ENCODE assay signal across 15 cellular contexts in genomic region chr9:92350129-92350739, GRCh38. TPM values are rescaled to one million over a fixed set of nuclear protein-coding genes. Genes with fewer than 3 reads are reported as not detected.
A peak's percentile ranks its signal among the peaks of the same experiment; 100 is the strongest.
DNase-seq lines count a peak whose midpoint lies in the region; ATAC-seq and TF ChIP-seq lines count a peak whose summit lies in the region.
"Had no signal": no experiment of that assay in that cellular context is flagged by ENCODE, and none has a peak within 500 bp of the region (broad histone marks: within the 10 kb centered on the region; RNA-seq: fewer than 3 reads in every experiment).

No MANE protein-coding gene starts in this region.

- H4K5ac ChIP-seq in mesendoderm (ENCODE audit: low read length): no peak overlapping the region

- no peaks in the 10 kb centered on the region for H3K79me2 ChIP-seq in hepatocyte
- H3K79me2 ChIP-seq in mesendoderm (ENCODE audit: control insufficient read depth, insufficient read depth, low read length): no peaks in the 10 kb centered on the region

- ATAC-seq in GM18511 (IDR thresholded peaks at IDR 0.05; ENCODE audit: unreplicated experiment) (no peak), HG02571 (IDR thresholded peaks at IDR 0.05; ENCODE audit: unreplicated experiment) (no peak)
- ATAC-seq: PC-3, T-helper 17 cell had no signal

- no peak overlapping the region for H2AFZ ChIP-seq in hepatocyte

- H3K79me1 ChIP-seq in mesendoderm (ENCODE audit: low read length): no peaks in the 10 kb centered on the region

- no peak overlapping the region for H3K4me3 ChIP-seq in AG10803 (ENCODE audit: low read length)
- H3K4me3 ChIP-seq in cardiac fibroblast (replicated peaks in 1 of 2; ENCODE audit: low read depth in 2 of 2, low read length in 2 of 2): no peak overlapping the region
- H3K4me3 ChIP-seq in hepatocyte: no peak overlapping the region
- H3K4me3 ChIP-seq in skeletal muscle satellite cell (ENCODE audit: low read length): no peak overlapping the region
- no peak overlapping the region for H3K4me3 ChIP-seq in mesendoderm (ENCODE audit: low read length)
- H3K4me3 ChIP-seq: BLaER1 had no signal

- no peak overlapping the region for H3K56ac ChIP-seq in mesendoderm (ENCODE audit: low read length)

- H3K27ac ChIP-seq in hepatocyte (peak overlapping the region; percentile 86), mesendoderm (ENCODE audit: low read depth, low read length) (no peak overlapping the region)
- H3K27ac ChIP-seq: BLaER1 had no signal

- TF ChIP-seq CTCF in AG10803 (conservative IDR thresholded peaks at IDR 0.05; ENCODE audit: low read length) (no peak), cardiac fibroblast (IDR thresholded peaks at IDR 0.05; ENCODE audit: low read depth, low read length) (no peak), hepatocyte (IDR thresholded peaks at IDR 0.05; ENCODE audit: poor library complexity) (no peak)

- H4K8ac ChIP-seq in mesendoderm (ENCODE audit: low read depth, low read length): no peak overlapping the region

- WGBS in hepatocyte (ENCODE audit: low lambda C conversion rate, missing lambda C conversion rate): 58% methylated on average over 5 of the region's 5 CpGs
- no CpG with 5 or more reads among the region's 5 CpGs for WGBS in mesendoderm (ENCODE audit: extremely low coverage, insufficient coverage, low lambda C conversion rate)

- H3K36me3 ChIP-seq in hepatocyte (replicated peaks; ENCODE audit: insufficient read depth, low read depth): no peaks in the 10 kb centered on the region
- H3K36me3 ChIP-seq in skeletal muscle satellite cell (ENCODE audit: insufficient read depth, low read length): no peaks in the 10 kb centered on the region
- H3K36me3 ChIP-seq in mesendoderm (ENCODE audit: control insufficient read depth, insufficient read depth, low read length): no peaks in the 10 kb centered on the region

- H2AK5ac ChIP-seq in mesendoderm (ENCODE audit: low read length): no peak overlapping the region

- no peaks in the 10 kb centered on the region for H4K20me1 ChIP-seq in hepatocyte (ENCODE audit: insufficient read depth, poor library complexity, severe bottlenecking)
- H4K20me1 ChIP-seq: BLaER1 had no signal

- H3K4me2 ChIP-seq in hepatocyte: peak overlapping the region; percentile 4
- peak overlapping the region; percentile 55 for H3K4me2 ChIP-seq in skeletal muscle satellite cell (ENCODE audit: low read length)
- no peak overlapping the region for H3K4me2 ChIP-seq in mesendoderm (ENCODE audit: low read length)
- H3K4me2 ChIP-seq: BLaER1 had no signal

- H2BK5ac ChIP-seq in mesendoderm (ENCODE audit: low read length): no peak overlapping the region

- no peak overlapping the region for H2BK120ac ChIP-seq in mesendoderm (ENCODE audit: low read depth, low read length)

- H2BK15ac ChIP-seq in mesendoderm (replicated peaks; ENCODE audit: low read depth): no peak overlapping the region

- no peak overlapping the region for H3K23ac ChIP-seq in mesendoderm (ENCODE audit: low read length)

- H3K4me1 ChIP-seq in hepatocyte (ENCODE audit: insufficient read depth) (peaks cover 10% of the 10 kb centered on the region), skeletal muscle satellite cell (ENCODE audit: control insufficient read depth, insufficient read depth, low read length) (peaks cover 14% of the 10 kb centered on the region), mesendoderm (ENCODE audit: control insufficient read depth, low read depth, low read length) (no peaks in the 10 kb centered on the region)
- H3K4me1 ChIP-seq: BLaER1 had no signal

- DNase-seq in AG10803 (ENCODE audit: low read depth): peak; percentile 79
- DNase-seq in cardiac fibroblast (ENCODE audit: low read depth in 2 of 2): peak; percentile 36 to 77
- peak; percentile 17 for DNase-seq in hepatocyte (ENCODE audit: low spot score)
- no peak for DNase-seq in hippocampal formation (lab: John Stamatoyannopoulos, UW)
- no peak for DNase-seq in mesendoderm
- DNase-seq: activated CD4-positive, alpha-beta memory T cell treated with anti-CD3 and anti-CD28 coated beads for 36 hours; activated naive CD4-positive, alpha-beta T cell treated with anti-CD3 and anti-CD28 coated beads, Interleukin-2, amount 10 ng/mL, durations not matched to agents 7 days and 5 days; effector CD8-positive, alpha-beta T cell; nucleus accumbens; PC-3; T-helper 17 cell had no signal

- no peak overlapping the region for H3K4ac ChIP-seq in mesendoderm (ENCODE audit: low read depth, low read length)

- H3K9ac ChIP-seq in skeletal muscle satellite cell (ENCODE audit: low read depth, low read length) (peak overlapping the region; percentile 21), mesendoderm (ENCODE audit: low read length) (no peak overlapping the region)
- H3K9ac ChIP-seq: BLaER1 had no signal

- H3K9me3 ChIP-seq in hepatocyte (ENCODE audit: low read depth): no peaks in the 10 kb centered on the region
- H3K9me3 ChIP-seq in skeletal muscle satellite cell (replicated peaks; ENCODE audit: low read length): no peaks in the 10 kb centered on the region

- H3K27me3 ChIP-seq in hepatocyte: no peaks in the 10 kb centered on the region
- no peaks in the 10 kb centered on the region for H3K27me3 ChIP-seq in skeletal muscle satellite cell (ENCODE audit: control insufficient read depth, insufficient read depth, low read length)
- H3K27me3 ChIP-seq in mesendoderm (ENCODE audit: insufficient read depth, low read length, poor library complexity): no peaks in the 10 kb centered on the region
- H3K27me3 ChIP-seq: BLaER1 had no signal

- no peaks in the 10 kb centered on the region for H3K9me2 ChIP-seq in hepatocyte (replicated peaks; ENCODE audit: insufficient read depth)

- H3K18ac ChIP-seq in mesendoderm (ENCODE audit: low read length): no peak overlapping the region

RNA-seq across cellular contexts. Expression of gene CENPP, which starts 24.5 kb away (rescaled TPM):
- 2.0 and 5.9 TPM in 2 replicates for total RNA-seq in hepatocyte
- 2.8 and 5.1 TPM in 2 replicates for polyA plus RNA-seq in hepatocyte
- total RNA-seq in skeletal muscle satellite cell (2012; rRNA removed): 4.2 and 6.1 TPM in 2 replicates
- 11.8 TPM for polyA plus RNA-seq in mesendoderm (2013, experiment 1 of 2)
- 11.4 TPM for polyA plus RNA-seq in mesendoderm (2013, experiment 2 of 2)

RNA-seq across cellular contexts. Expression of gene NOL8, which starts 25.1 kb away (rescaled TPM):
- 17.3 and 28.9 TPM in 2 replicates for total RNA-seq in hepatocyte
- polyA plus RNA-seq in hepatocyte: 17.5 and 25.6 TPM in 2 replicates
- total RNA-seq in skeletal muscle satellite cell (2012; rRNA removed): 21.8 and 29.2 TPM in 2 replicates
- 35.0 TPM for polyA plus RNA-seq in mesendoderm (2013, experiment 1 of 2)
- polyA plus RNA-seq in mesendoderm (2013, experiment 2 of 2): 35.1 TPM

RNA-seq across cellular contexts. Expression of gene OGN, which starts 54.1 kb away (rescaled TPM):
- total RNA-seq in hepatocyte: 43.5 and 56.6 TPM in 2 replicates
- polyA plus RNA-seq in hepatocyte: 12.6 and 16.7 TPM in 2 replicates
- 0.51 and 2.4 TPM in 2 replicates for total RNA-seq in skeletal muscle satellite cell (2012; rRNA removed)
- not detected for polyA plus RNA-seq in mesendoderm (2013, experiment 1 of 2)
- not detected for polyA plus RNA-seq in mesendoderm (2013, experiment 2 of 2)
- total RNA-seq: activated CD4-positive, alpha-beta memory T cell treated with anti-CD3 and anti-CD28 coated beads for 36 hours; PC-3 had no signal

RNA-seq across cellular contexts. Expression of gene IARS1, which starts 56.7 kb away (rescaled TPM):
- 158 and 180 TPM in 2 replicates for total RNA-seq in hepatocyte
- 74.4 and 76.7 TPM in 2 replicates for polyA plus RNA-seq in hepatocyte
- total RNA-seq in skeletal muscle satellite cell (2012; rRNA removed): 278 and 331 TPM in 2 replicates
- polyA plus RNA-seq in mesendoderm (2013, experiment 1 of 2): 147 TPM
- polyA plus RNA-seq in mesendoderm (2013, experiment 2 of 2): 141 TPM

Comparison
In these comparisons a context has a peak if more than half of its experiments do, and no peak if none do; other contexts are left out.
1. DNase-seq: peak in AG10803 (single experiment), cardiac fibroblast (2 of 2) and hepatocyte (single experiment); none in hippocampal formation (0 of 2) and mesendoderm (single experiment).